Comparison of ENCODE assay signal across 19 cellular contexts in the genomic region with DNA sequence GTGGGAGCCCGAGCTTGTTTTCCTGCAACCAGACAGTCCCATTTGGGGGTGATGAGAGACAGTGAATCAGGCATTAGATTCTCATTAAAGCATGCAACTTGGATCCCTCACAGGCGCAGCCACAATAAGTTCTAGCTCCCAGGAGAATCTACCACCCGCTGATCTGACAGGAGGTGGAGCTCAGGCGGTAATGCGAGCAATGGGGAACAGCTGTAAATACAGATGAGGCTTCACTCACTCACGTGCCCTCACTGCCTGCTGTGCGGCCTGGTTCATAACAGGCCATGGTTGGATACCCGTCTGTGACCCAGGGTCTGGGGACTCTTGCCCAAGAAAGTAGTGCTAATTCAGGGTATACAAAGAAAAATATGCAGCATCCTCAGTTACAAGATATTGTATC.
"Had no signal": no experiment of that assay in that cellular context is flagged by ENCODE, and none has a peak within 500 bp of the region (broad histone marks: within the 10 kb centered on the region; RNA-seq: fewer than 3 reads in every experiment).

No MANE protein-coding gene starts in this region.

- H3K36me3 ChIP-seq: heart left ventricle, right atrium auricular region, transverse colon had no signal

- H3K9me3 ChIP-seq: heart left ventricle, right atrium auricular region, transverse colon had no signal

- H3K27ac ChIP-seq: foreskin keratinocyte, heart left ventricle, right atrium auricular region, skin epidermis, transverse colon had no signal

- H3K4me1 ChIP-seq: foreskin keratinocyte, heart left ventricle, right atrium auricular region, transverse colon had no signal

- FAIRE-seq: endothelial cell of umbilical vein had no signal

- DNase-seq: activated CD4-positive, alpha-beta T cell treated with anti-CD3 and anti-CD28 coated beads for 4 hours; activated CD8-positive, alpha-beta T cell treated with anti-CD3 and anti-CD28 coated beads for 36 hours; activated gamma-delta T cell; activated T-cell treated with anti-CD3 and anti-CD28 coated beads, Interleukin-2, amount 50 U/mL, for 4 hours; cortex of kidney; effector CD4-positive, alpha-beta T cell; foreskin keratinocyte; heart left ventricle; islet precursor cell; natural killer cell; nucleus accumbens; stimulated activated CD4-positive, alpha-beta T cell treated with anti-CD3 and anti-CD28 coated beads, Interleukin-4, amount 100 ng/mL, for 4 hours; stimulated activated CD8-positive, alpha-beta memory T cell treated with anti-CD3 and anti-CD28 coated beads, Interleukin-4, amount 100 ng/mL, for 48 hours; stimulated activated naive CD8-positive, alpha-beta T cell treated with anti-CD3 and anti-CD28 coated beads, Interleukin-15, Interleukin-2, amounts not matched to agents 100 U/mL and 50 U/mL, for 24 hours; T-helper 2 cell; transverse colon had no signal

- H3K4me3 ChIP-seq: heart left ventricle, right atrium auricular region, skin epidermis, transverse colon had no signal

- H3K27me3 ChIP-seq: foreskin keratinocyte, heart left ventricle, right atrium auricular region, transverse colon had no signal
